Comparison of ENCODE assay signal across 18 cellular contexts in genomic region chr6:165404703-165405102, GRCh38.
"Had no signal": no experiment of that assay in that cellular context is flagged by ENCODE, and none has a peak within 500 bp of the region (broad histone marks: within the 10 kb centered on the region; RNA-seq: fewer than 3 reads in every experiment).

No MANE protein-coding gene starts in this region.

- H3K27ac ChIP-seq: adrenal gland, coronary artery, right atrium auricular region, skin epidermis, stomach, WERI-Rb-1 had no signal

- H3K36me3 ChIP-seq: adrenal gland, right atrium auricular region, stomach, WERI-Rb-1 had no signal

- DNase-seq: activated CD4-positive, alpha-beta T cell treated with anti-CD3 and anti-CD28 coated beads, Interleukin-2, amount 50 U/mL, for 4 hours; activated gamma-delta T cell; adrenal gland; central memory CD4-positive, alpha-beta T cell; foreskin fibroblast; kidney; naive B cell; stimulated activated CD4-positive, alpha-beta T cell treated with anti-CD3 and anti-CD28 coated beads, Interleukin-15, amount 100 ng/mL, for 24 hours; stimulated activated CD4-positive, alpha-beta T cell treated with anti-CD3 and anti-CD28 coated beads, Interleukin-4, amount 100 ng/mL, for 24 hours; stomach; T-helper 17 cell; WERI-Rb-1 had no signal

- H3K27me3 ChIP-seq: adrenal gland, right atrium auricular region, stomach had no signal

- H3K4me1 ChIP-seq: adrenal gland, right atrium auricular region, stomach had no signal

- H3K4me3 ChIP-seq: adrenal gland, coronary artery, right atrium auricular region, skin epidermis, stomach had no signal

- ATAC-seq: esophagus mucosa; left lobe of liver; stimulated activated effector memory CD8-positive, alpha-beta T cell treated with anti-CD3 and anti-CD28 coated beads, Interleukin-12 subunit alpha, Interleukin-12 subunit beta, amount 100 ng/mL, for 72 hours; T-helper 17 cell had no signal

- H3K9me3 ChIP-seq: adrenal gland had no signal
